In the genomic region with DNA sequence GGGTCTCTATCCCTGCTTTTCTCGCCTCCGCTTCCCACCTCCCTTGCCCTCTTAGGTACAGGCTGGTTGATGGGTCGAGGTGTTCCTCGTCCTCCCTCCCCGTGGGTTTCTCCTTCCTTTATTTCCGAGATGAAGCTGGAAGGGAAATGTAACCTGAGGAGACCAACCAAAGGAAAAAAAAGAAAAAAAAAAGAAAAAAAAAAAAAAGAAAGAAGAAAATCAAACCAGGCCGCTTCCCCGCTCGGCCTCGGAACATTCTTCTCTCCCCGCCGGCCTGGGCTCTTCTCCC, we compare ENCODE assay signal across 7 cellular contexts. TPM values are rescaled to one million over a fixed set of nuclear protein-coding genes. Genes with fewer than 3 reads are reported as not detected.
DNase-seq lines count a peak whose midpoint lies in the region; ATAC-seq and TF ChIP-seq lines count a peak whose summit lies in the region.
"Had no signal": no experiment of that assay in that cellular context is flagged by ENCODE, and none has a peak within 500 bp of the region (broad histone marks: within the 10 kb centered on the region; RNA-seq: fewer than 3 reads in every experiment).

No MANE protein-coding gene starts in this region.

- DNase-seq in Calu3 (no peak), NCI-H774 (lab: John Stamatoyannopoulos, UW) (no peak), A172 (ENCODE audit: low spot score) (no peak)
- peak; percentile 15 for DNase-seq in activated naive CD8-positive, alpha-beta T cell treated with anti-CD3 and anti-CD28 coated beads, Interleukin-2, amount 50 U/mL, for 24 hours
- DNase-seq in activated CD4-positive, CD25-positive, alpha-beta regulatory T cell treated with anti-CD3 and anti-CD28 coated beads, Interleukin-2, amount 50 U/mL, for 72 hours: no peak

- H3K36me3 Mint-ChIP-seq in Calu3 (ENCODE audit: insufficient read depth, unreplicated experiment): peaks cover 32% of the 10 kb centered on the region
- no peaks in the 10 kb centered on the region for H3K36me3 Mint-ChIP-seq in activated naive CD8-positive, alpha-beta T cell treated with anti-CD3 and anti-CD28 coated beads, Interleukin-2, amount 50 U/mL, for 24 hours (ENCODE audit: low read depth)

- H3K4me1 ChIP-seq in mucosa of stomach (ENCODE audit: control insufficient read depth, insufficient read depth, low read length): peaks cover 18% of the 10 kb centered on the region

- no TSS peak for BruUV-seq in Calu3 (replicated peaks; lab: Mats Ljungman, UMichigan)

- H3K27ac Mint-ChIP-seq in Calu3 (ENCODE audit: unreplicated experiment): peak overlapping the region; percentile 86
- no peak overlapping the region for H3K27ac Mint-ChIP-seq in activated naive CD8-positive, alpha-beta T cell treated with anti-CD3 and anti-CD28 coated beads, Interleukin-2, amount 50 U/mL, for 24 hours

- intact Hi-C loops in Calu3 (cut with micrococcal nuclease; ENCODE audit: unreplicated experiment): loop anchor here (1.0 to 5.0 kb wide), 2 partner anchors 34 to 46 kb away; no protein-coding TSS in a partner anchor

- H3K4me1 Mint-ChIP-seq in Calu3 (ENCODE audit: low read depth, unreplicated experiment): peaks cover 11% of the 10 kb centered on the region
- peaks cover 31% of the 10 kb centered on the region for H3K4me1 Mint-ChIP-seq in activated naive CD8-positive, alpha-beta T cell treated with anti-CD3 and anti-CD28 coated beads, Interleukin-2, amount 50 U/mL, for 24 hours

- H3K9ac ChIP-seq in mucosa of stomach (ENCODE audit: low read length): peak overlapping the region; percentile 85

- peak overlapping the region; percentile 66 for H3K4me3 Mint-ChIP-seq in Calu3 (ENCODE audit: low read depth, unreplicated experiment)
- H3K4me3 Mint-ChIP-seq in activated naive CD8-positive, alpha-beta T cell treated with anti-CD3 and anti-CD28 coated beads, Interleukin-2, amount 50 U/mL, for 24 hours: peak overlapping the region; percentile 79

- CTCF ChIA-PET in Calu3 (lab: Charles Lee): interaction anchor here (0.6 to 2.3 kb wide), 11 partner anchors 13 to 727 kb away, joined by 3 to 53 read pairs (median 7); a partner anchor contains a TSS

- ATAC-seq in activated naive CD8-positive, alpha-beta T cell treated with anti-CD3 and anti-CD28 coated beads, Interleukin-2, amount 50 U/mL, for 24 hours: no peak

- no peaks in the 10 kb centered on the region for H3K9me3 ChIP-seq in mucosa of stomach (ENCODE audit: control insufficient read depth, low read length)

- H3K27me3 Mint-ChIP-seq in Calu3 (ENCODE audit: unreplicated experiment): no peaks in the 10 kb centered on the region
- peaks cover 31% of the 10 kb centered on the region for H3K27me3 Mint-ChIP-seq in activated naive CD8-positive, alpha-beta T cell treated with anti-CD3 and anti-CD28 coated beads, Interleukin-2, amount 50 U/mL, for 24 hours

- no peak for TF ChIP-seq CTCF in Calu3 (IDR thresholded peaks at IDR 0.05; ENCODE audit: unreplicated experiment)

- peaks cover 17% of the 10 kb centered on the region for H3K27me3 ChIP-seq in mucosa of stomach (ENCODE audit: control insufficient read depth, insufficient read depth, low read length)

- H3K9me3 Mint-ChIP-seq in Calu3 (ENCODE audit: low read depth, unreplicated experiment): no peaks in the 10 kb centered on the region
- no peaks in the 10 kb centered on the region for H3K9me3 Mint-ChIP-seq in activated naive CD8-positive, alpha-beta T cell treated with anti-CD3 and anti-CD28 coated beads, Interleukin-2, amount 50 U/mL, for 24 hours

- no peaks in the 10 kb centered on the region for H3K36me3 ChIP-seq in mucosa of stomach (ENCODE audit: control insufficient read depth, insufficient read depth, low read length)

- peak overlapping the region; percentile 94 for H3K4me3 ChIP-seq in mucosa of stomach (ENCODE audit: low read length)

RNA-seq across cellular contexts. Expression of a gene that starts 1.7 kb away (rescaled TPM):
- total RNA-seq in Calu3 (2022): 10.7 and 12.8 TPM in 2 replicates
- total RNA-seq in A172 (2014; rRNA removed; shearing (Covaris generic)): not detected in 2 replicates

RNA-seq across cellular contexts. Expression of a gene that starts 26.5 kb away (rescaled TPM):
- total RNA-seq in Calu3 (2022): 11.0 and 12.6 TPM in 2 replicates
- total RNA-seq in A172 (2014; rRNA removed; shearing (Covaris generic)): not detected in 2 replicates

RNA-seq across cellular contexts. Expression of a gene that starts 31.4 kb away (rescaled TPM):
- 3.0 and 3.4 TPM in 2 replicates for total RNA-seq in Calu3 (2022)
- total RNA-seq in A172 (2014; rRNA removed; shearing (Covaris generic)): 0.05 TPM in 1 of 2 replicates, not detected in the other
- total RNA-seq: RPMI7951 had no signal

RNA-seq across cellular contexts. Expression of a gene that starts 32.5 kb away (rescaled TPM):
- total RNA-seq in Calu3 (2022): 7.5 and 8.4 TPM in 2 replicates
- 0.12 and 0.69 TPM in 2 replicates for total RNA-seq in A172 (2014; rRNA removed; shearing (Covaris generic))

RNA-seq across cellular contexts. Expression of a gene that starts 55.0 kb away (rescaled TPM):
- 13.4 and 18.7 TPM in 2 replicates for total RNA-seq in Calu3 (2022)
- 2.3 and 2.9 TPM in 2 replicates for total RNA-seq in A172 (2014; rRNA removed; shearing (Covaris generic))

Comparison
In these comparisons a context has a peak if more than half of its experiments do, and no peak if none do; other contexts are left out.
1. RNA of a gene that starts 1.7 kb away (total RNA-seq): 10.7 to 12.8 TPM in Calu3; not detected in A172; every median in the first group is over 10 times any median in the second.
2. RNA of a gene that starts 26.5 kb away (total RNA-seq): 11.0 to 12.6 TPM in Calu3; not detected in A172; every median in the first group is over 10 times any median in the second.